ENCODE assay signal across 20 cellular contexts in the genomic region with DNA sequence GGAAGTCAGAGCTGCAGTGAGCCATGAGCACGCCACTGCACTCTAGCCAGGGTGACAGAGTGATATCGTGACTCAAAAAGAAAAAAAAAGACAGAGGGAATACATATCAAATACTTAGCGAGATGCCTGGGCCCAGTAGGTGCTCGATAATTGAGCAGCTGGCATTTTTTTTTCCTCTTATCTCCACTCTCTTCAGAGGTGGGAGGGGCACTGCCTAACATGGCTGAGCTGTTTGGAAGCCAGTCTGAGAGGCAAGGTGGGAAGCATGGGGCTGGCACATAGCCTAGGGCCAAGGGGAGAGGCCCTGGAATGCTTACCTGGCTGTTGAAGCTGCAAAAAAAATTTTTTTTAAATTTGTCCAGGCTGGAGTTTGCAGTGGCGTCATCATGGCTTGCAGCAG. TPM values are rescaled to one million over a fixed set of nuclear protein-coding genes. Genes with fewer than 3 reads are reported as not detected.
DNase-seq lines count a peak whose midpoint lies in the region; ATAC-seq, FAIRE-seq and TF ChIP-seq lines count a peak whose summit lies in the region.
"Had no signal": no experiment of that assay in that cellular context is flagged by ENCODE, and none has a peak within 500 bp of the region (broad histone marks: within the 10 kb centered on the region; RNA-seq: fewer than 3 reads in every experiment).

No MANE protein-coding gene starts in this region.

- no peak for FAIRE-seq in H1 (lab: Jason Lieb, UNC)
- FAIRE-seq: K562 had no signal

- H2BK15ac ChIP-seq in H1 (ENCODE audit: low read length): no peak overlapping the region

- H2BK12ac ChIP-seq in H1 (ENCODE audit: low read depth, low read length): no peak overlapping the region

- POLR2A ChIA-PET in activated CD8-positive, alpha-beta T cell treated with anti-CD3 and anti-CD28 coated beads, Interleukin-2, amount 10 ng/mL, durations not matched to agents 7 days and 5 days (lab: Charles Lee): interaction anchor here (0.7 kb wide), 1 partner anchor 19 kb away, joined by 4 read pairs; no protein-coding TSS in a partner anchor
- POLR2A ChIA-PET in activated CD8-positive, alpha-beta T cell treated with anti-CD3 and anti-CD28 coated beads for 36 hours (lab: Charles Lee): interaction anchor here (0.7 to 1.2 kb wide), 2 partner anchors 12 to 52 kb away, joined by 3 read pairs; no protein-coding TSS in a partner anchor
- POLR2A ChIA-PET in H1 (lab: Charles Lee; ENCODE audit: partially characterized antibody): interaction anchor here (0.6 kb wide), 1 partner anchor 124 kb away, joined by 3 read pairs; no protein-coding TSS in a partner anchor

- no peak overlapping the region for H2BK5ac ChIP-seq in H1 (ENCODE audit: low read depth, low read length)

- H3K4me1 Mint-ChIP-seq in activated CD8-positive, alpha-beta T cell treated with anti-CD3 and anti-CD28 coated beads, Interleukin-2, amount 10 ng/mL, durations not matched to agents 7 days and 5 days (ENCODE audit: low read depth): peaks cover 61% of the 10 kb centered on the region
- peaks cover 35% of the 10 kb centered on the region for H3K4me1 Mint-ChIP-seq in activated CD8-positive, alpha-beta T cell treated with anti-CD3 and anti-CD28 coated beads for 36 hours (ENCODE audit: low read depth)
- H3K4me1 Mint-ChIP-seq in nephron progenitor cell: peaks cover 41% of the 10 kb centered on the region

- no peak for DNase-seq in activated CD8-positive, alpha-beta T cell treated with anti-CD3 and anti-CD28 coated beads, Interleukin-2, amount 10 ng/mL, durations not matched to agents 7 days and 5 days
- no peak for DNase-seq in activated CD8-positive, alpha-beta T cell treated with anti-CD3 and anti-CD28 coated beads for 36 hours
- DNase-seq in NCI-H2029 (lab: John Stamatoyannopoulos, UW) (peak; percentile 47), H1 (ENCODE audit: low read depth in 1 of 2, low spot score in 2 of 2) (no peak), nephron progenitor cell (no peak), nucleus accumbens (lab: John Stamatoyannopoulos, UW) (no peak), HK-2 (ENCODE audit: unreplicated experiment) (no peak), NCI-H345 (lab: John Stamatoyannopoulos, UW) (no peak)
- DNase-seq: ACHN; activated CD4-positive, alpha-beta T cell treated with anti-CD3 and anti-CD28 coated beads for 4 hours; DND-41; NCI-H1092 treated with DMSO at 0.1 percent for 48 hours; NCI-H446 treated with DMSO at 0.1 percent for 48 hours; stimulated activated naive CD4-positive, alpha-beta T cell treated with Interleukin-2 at 50 U/mL for 16 hours; uterus had no signal

- intact Hi-C loops in activated CD8-positive, alpha-beta T cell treated with anti-CD3 and anti-CD28 coated beads for 36 hours (cut with micrococcal nuclease): no loop called here

- no peaks in the 10 kb centered on the region for H3K9me3 Mint-ChIP-seq in activated CD8-positive, alpha-beta T cell treated with anti-CD3 and anti-CD28 coated beads, Interleukin-2, amount 10 ng/mL, durations not matched to agents 7 days and 5 days (ENCODE audit: insufficient read depth)
- H3K9me3 Mint-ChIP-seq in activated CD8-positive, alpha-beta T cell treated with anti-CD3 and anti-CD28 coated beads for 36 hours: no peaks in the 10 kb centered on the region
- no peaks in the 10 kb centered on the region for H3K9me3 Mint-ChIP-seq in nephron progenitor cell
- H3K9me3 Mint-ChIP-seq: activated naive CD4-positive, alpha-beta T cell treated with anti-CD3 and anti-CD28 coated beads, Interleukin-2, amount 50 U/mL, for 72 hours; dendritic cell treated with granulocyte-macrophage colony-stimulating factor and Interleukin-4, amounts not matched to agents 40 ng/mL and 50 ng/mL, for 4 days had no signal

- no peaks in the 10 kb centered on the region for H3K23me2 ChIP-seq in H1 (ENCODE audit: low read depth, low read length)

- H2BK120ac ChIP-seq in H1 (replicated peaks; ENCODE audit: low read depth, low read length): no peak overlapping the region

- H3K4ac ChIP-seq in H1 (replicated peaks; ENCODE audit: insufficient read length, low read depth, low read length): no peak overlapping the region

- no peaks in the 10 kb centered on the region for H3K36me3 ChIP-seq in H1 (ENCODE audit: control insufficient read depth in 2 of 4, insufficient read depth in 4 of 4, low read length in 3 of 4)
- H3K36me3 ChIP-seq: right atrium auricular region, uterus had no signal

- H3K9me3 ChIP-seq in H1 (ENCODE audit: insufficient read depth in 2 of 2, low read depth in 1 of 2, low read length in 1 of 2): no peaks in the 10 kb centered on the region
- H3K9me3 ChIP-seq: right atrium auricular region, uterus had no signal

- H3K4me3 Mint-ChIP-seq in activated CD8-positive, alpha-beta T cell treated with anti-CD3 and anti-CD28 coated beads, Interleukin-2, amount 10 ng/mL, durations not matched to agents 7 days and 5 days: no peak overlapping the region
- H3K4me3 Mint-ChIP-seq in activated CD8-positive, alpha-beta T cell treated with anti-CD3 and anti-CD28 coated beads for 36 hours: no peak overlapping the region
- no peak overlapping the region for H3K4me3 Mint-ChIP-seq in nephron progenitor cell
- H3K4me3 Mint-ChIP-seq: brain; dendritic cell treated with granulocyte-macrophage colony-stimulating factor and Interleukin-4, amounts not matched to agents 40 ng/mL and 50 ng/mL, for 4 days had no signal

- 94% methylated on average over 5 of the region's 5 CpGs; no CpG with 5 or more reads in 1 of the 2 experiments for WGBS in H1 (ENCODE audit: extremely low coverage in 1 of 2, insufficient coverage in 1 of 2, insufficient read length in 1 of 2, insufficient replicate concordance in 2 of 2, low coverage in 1 of 2, low lambda C conversion rate in 2 of 2, missing lambda C conversion rate in 1 of 2), 2 experiments

- TF ChIP-seq RAD21 in H1 (IDR thresholded peaks at IDR 0.05 in 1 of 2, conservative IDR thresholded peaks at IDR 0.05 in 1 of 2; ENCODE audit: low read depth in 2 of 2, low read length in 2 of 2): no peak

- no peak overlapping the region for H3K23ac ChIP-seq in H1 (ENCODE audit: insufficient read length)

- H2AK5ac ChIP-seq in H1 (ENCODE audit: low read depth, low read length): no peak overlapping the region; the same call in 1 of the 2 replicates

- H4K91ac ChIP-seq in H1 (replicated peaks; ENCODE audit: insufficient read length, low read length): no peak overlapping the region

- peaks cover 2 to 16% (median 7%) of the 10 kb centered on the region in 4 experiments for H3K4me1 ChIP-seq in H1 (replicated peaks in 1 of 4; ENCODE audit: control insufficient read depth in 3 of 4, insufficient read depth in 4 of 4, low read length in 3 of 4)

- H3K36me3 Mint-ChIP-seq in activated CD8-positive, alpha-beta T cell treated with anti-CD3 and anti-CD28 coated beads, Interleukin-2, amount 10 ng/mL, durations not matched to agents 7 days and 5 days (ENCODE audit: low read depth): peaks cover 22% of the 10 kb centered on the region
- H3K36me3 Mint-ChIP-seq in activated CD8-positive, alpha-beta T cell treated with anti-CD3 and anti-CD28 coated beads for 36 hours (ENCODE audit: low read depth): peaks cover 10% of the 10 kb centered on the region
- peaks cover 23% of the 10 kb centered on the region for H3K36me3 Mint-ChIP-seq in nephron progenitor cell (ENCODE audit: low read depth)
- H3K36me3 Mint-ChIP-seq: activated naive CD4-positive, alpha-beta T cell treated with anti-CD3 and anti-CD28 coated beads, Interleukin-2, amount 50 U/mL, for 72 hours had no signal

- no peak overlapping the region for H3K9ac ChIP-seq in H1 (replicated peaks in 1 of 4; ENCODE audit: extremely low read depth in 1 of 4, low read depth in 3 of 4, low read length in 3 of 4)

- no peak overlapping the region for H3K56ac ChIP-seq in H1 (replicated peaks; ENCODE audit: insufficient read length, low read depth, low read length)

- no peak for TF ChIP-seq CTCF in activated CD8-positive, alpha-beta T cell treated with anti-CD3 and anti-CD28 coated beads for 36 hours (IDR thresholded peaks at IDR 0.05)
- TF ChIP-seq CTCF in H1 (IDR thresholded peaks at IDR 0.05; ENCODE audit: control extremely low read depth in 1 of 3, insufficient read depth in 1 of 3, low read depth in 1 of 3, low read length in 3 of 3) (no peak), nephron progenitor cell (IDR thresholded peaks at IDR 0.05) (no peak)

- H3K4me2 ChIP-seq in H1 (ENCODE audit: insufficient read depth in 1 of 2, low read depth in 2 of 2, low read length in 2 of 2): no peak overlapping the region

- CTCF ChIA-PET in activated CD8-positive, alpha-beta T cell treated with anti-CD3 and anti-CD28 coated beads, Interleukin-2, amount 10 ng/mL, durations not matched to agents 7 days and 5 days (lab: Charles Lee): interaction anchor here (0.7 to 10.9 kb wide), 4 partner anchors 20 to 498 kb away, joined by 3 to 89 read pairs (median 36); a partner anchor contains a TSS
- CTCF ChIA-PET in activated CD8-positive, alpha-beta T cell treated with anti-CD3 and anti-CD28 coated beads for 36 hours (lab: Charles Lee): interaction anchor here (0.6 to 3.4 kb wide), 3 partner anchors 35 to 183 kb away, joined by 3 to 13 read pairs (median 3); no protein-coding TSS in a partner anchor
- CTCF ChIA-PET in H1 (lab: Charles Lee; ENCODE audit: partially characterized antibody): interaction anchor here (0.5 to 4.2 kb wide), 18 partner anchors 11 to 155 kb away, joined by 3 to 27 read pairs (median 5); no protein-coding TSS in a partner anchor

- H3K14ac ChIP-seq in H1 (ENCODE audit: insufficient read length): no peak overlapping the region

- no peak for TF ChIP-seq POLR2A in H1 (IDR thresholded peaks at IDR 0.05; ENCODE audit: control extremely low read depth in 1 of 2, low read depth in 2 of 2, low read length in 2 of 2)

- H4K8ac ChIP-seq in H1 (ENCODE audit: extremely low read depth, insufficient read depth, low read length): peak overlapping the region; percentile 66; the same call in 1 of the 2 replicates

- no peak overlapping the region for H2BK20ac ChIP-seq in H1 (ENCODE audit: low read length)

- H3K27me3 Mint-ChIP-seq in activated CD8-positive, alpha-beta T cell treated with anti-CD3 and anti-CD28 coated beads, Interleukin-2, amount 10 ng/mL, durations not matched to agents 7 days and 5 days (ENCODE audit: low read depth): no peaks in the 10 kb centered on the region
- no peaks in the 10 kb centered on the region for H3K27me3 Mint-ChIP-seq in activated CD8-positive, alpha-beta T cell treated with anti-CD3 and anti-CD28 coated beads for 36 hours
- H3K27me3 Mint-ChIP-seq in nephron progenitor cell (ENCODE audit: low read depth, poor library complexity): peaks cover 3% of the 10 kb centered on the region
- H3K27me3 Mint-ChIP-seq: brain had no signal

- no peak overlapping the region for H3K27ac ChIP-seq in H1 (ENCODE audit: low read depth, low read length)
- H3K27ac ChIP-seq: right atrium auricular region had no signal

- no peak overlapping the region for H3K18ac ChIP-seq in H1 (ENCODE audit: extremely low read depth, low read length)

- H3K27ac Mint-ChIP-seq in activated CD8-positive, alpha-beta T cell treated with anti-CD3 and anti-CD28 coated beads, Interleukin-2, amount 10 ng/mL, durations not matched to agents 7 days and 5 days: peak overlapping the region; percentile 61
- no peak overlapping the region for H3K27ac Mint-ChIP-seq in activated CD8-positive, alpha-beta T cell treated with anti-CD3 and anti-CD28 coated beads for 36 hours
- H3K27ac Mint-ChIP-seq in nephron progenitor cell: peak overlapping the region; percentile 21
- H3K27ac Mint-ChIP-seq: dendritic cell treated with granulocyte-macrophage colony-stimulating factor and Interleukin-4, amounts not matched to agents 40 ng/mL and 50 ng/mL, for 4 days had no signal

- no peak for TF ChIP-seq EP300 in H1 (IDR thresholded peaks at IDR 0.05; ENCODE audit: borderline replicate concordance in 1 of 2, low read depth in 2 of 2, low read length in 2 of 2)

- no peak overlapping the region for H4K5ac ChIP-seq in H1 (ENCODE audit: insufficient read length, low read depth, low read length)

- H2AFZ ChIP-seq in H1 (ENCODE audit: low read length): no peak overlapping the region

- H3K4me3 ChIP-seq in H1 (ENCODE audit: extremely low read depth in 1 of 4, insufficient read depth in 2 of 4, low read depth in 3 of 4, low read length in 4 of 4): no peak overlapping the region
- H3K4me3 ChIP-seq: K562, right atrium auricular region, uterus had no signal

- no peaks in the 10 kb centered on the region for H3K27me3 ChIP-seq in H1 (replicated peaks in 1 of 4; ENCODE audit: control insufficient read depth in 3 of 4, extremely low read depth in 1 of 4, insufficient read depth in 3 of 4, low read length in 3 of 4)
- H3K27me3 ChIP-seq: right atrium auricular region, uterus had no signal

- ATAC-seq in activated CD8-positive, alpha-beta T cell treated with anti-CD3 and anti-CD28 coated beads, Interleukin-2, amount 10 ng/mL, durations not matched to agents 7 days and 5 days: no peak
- no peak for ATAC-seq in activated CD8-positive, alpha-beta T cell treated with anti-CD3 and anti-CD28 coated beads for 36 hours
- ATAC-seq: activated naive CD4-positive, alpha-beta T cell treated with anti-CD3 and anti-CD28 coated beads, Interleukin-2, amount 50 U/mL, for 72 hours; K562 had no signal

- H4K20me1 ChIP-seq in H1 (replicated peaks in 1 of 2; ENCODE audit: control insufficient read depth in 1 of 2, insufficient read depth in 2 of 2, low read length in 2 of 2): peaks cover 0 to 8% of the 10 kb centered on the region in 2 experiments

- H3K79me2 ChIP-seq in H1 (ENCODE audit: control insufficient read depth in 1 of 2, insufficient read depth in 2 of 2, low read length in 2 of 2): no peaks in the 10 kb centered on the region

- H3K79me1 ChIP-seq in H1 (ENCODE audit: low read depth, low read length): no peaks in the 10 kb centered on the region

RNA-seq across cellular contexts. Expression of a gene that starts 38.4 kb away (rescaled TPM):
- total RNA-seq in activated CD8-positive, alpha-beta T cell treated with anti-CD3 and anti-CD28 coated beads, Interleukin-2, amount 10 ng/mL, durations not matched to agents 7 days and 5 days: 10 to 100 TPM; 66.8 to 70.8 TPM
- 10 to 100 TPM; 35.1 TPM for total RNA-seq in activated CD8-positive, alpha-beta T cell treated with anti-CD3 and anti-CD28 coated beads for 36 hours
- total RNA-seq in H1 (2021; fragmentation: NEBNext Ultra II Directional; extraction: Animal tissue kit (Norgen Biotek cat#: 25700)): 0.09 and 0.19 TPM in 2 replicates
- 0.06 and 0.11 TPM in 2 replicates for polyA plus RNA-seq in H1 (2011; rRNA removed)
- 0.09 TPM for polyA plus RNA-seq in H1 (2011; cell fraction: cytosol; rRNA removed)
- 0.20 TPM for polyA plus RNA-seq in H1 (2011; cell fraction: nucleus; rRNA removed)
- 0.09 to 0.24 TPM (median 0.20 TPM) in 4 replicates for polyA plus RNA-seq in H1 (2012, experiment 1 of 2)
- 0.20 TPM for polyA plus RNA-seq in H1 (2012, experiment 2 of 2)
- 0.02 TPM for polyA plus RNA-seq in H1 (2013, experiment 1 of 2)
- polyA plus RNA-seq in H1 (2013, experiment 2 of 2): 0.11 TPM
- polyA minus RNA-seq in H1 (2011; rRNA and poly(A)+ RNA removed): 0.22 TPM in 1 of 2 replicates, not detected in the other
- polyA minus RNA-seq in H1 (2011; cell fraction: cytosol; rRNA and poly(A)+ RNA removed): not detected
- polyA minus RNA-seq in H1 (2011; cell fraction: nucleus; rRNA and poly(A)+ RNA removed): 0.30 TPM

RNA-seq across cellular contexts. Expression of a gene that starts 51.5 kb away (rescaled TPM):
- 10 to 100 TPM; 34.9 to 40.1 TPM for total RNA-seq in activated CD8-positive, alpha-beta T cell treated with anti-CD3 and anti-CD28 coated beads, Interleukin-2, amount 10 ng/mL, durations not matched to agents 7 days and 5 days
- total RNA-seq in activated CD8-positive, alpha-beta T cell treated with anti-CD3 and anti-CD28 coated beads for 36 hours: 10 to 100 TPM; 28.0 to 28.5 TPM
- 14.9 and 15.3 TPM in 2 replicates for total RNA-seq in H1 (2021; fragmentation: NEBNext Ultra II Directional; extraction: Animal tissue kit (Norgen Biotek cat#: 25700))
- polyA plus RNA-seq in H1 (2011; rRNA removed): 34.5 and 37.0 TPM in 2 replicates
- 24.4 TPM for polyA plus RNA-seq in H1 (2011; cell fraction: cytosol; rRNA removed)
- 22.7 TPM for polyA plus RNA-seq in H1 (2011; cell fraction: nucleus; rRNA removed)
- polyA plus RNA-seq in H1 (2012, experiment 1 of 2): 17.7 to 21.4 TPM (median 18.6 TPM) in 4 replicates
- polyA plus RNA-seq in H1 (2012, experiment 2 of 2): 42.5 TPM
- 23.4 TPM for polyA plus RNA-seq in H1 (2013, experiment 1 of 2)
- 23.8 TPM for polyA plus RNA-seq in H1 (2013, experiment 2 of 2)
- 18.9 TPM in 2 replicates for polyA minus RNA-seq in H1 (2011; rRNA and poly(A)+ RNA removed)
- 7.5 TPM for polyA minus RNA-seq in H1 (2011; cell fraction: cytosol; rRNA and poly(A)+ RNA removed)
- polyA minus RNA-seq in H1 (2011; cell fraction: nucleus; rRNA and poly(A)+ RNA removed): 5.2 TPM

Comparison
In these comparisons a context has a peak if more than half of its experiments do, and no peak if none do; other contexts are left out.
1. RNA of a gene that starts 38.4 kb away (total RNA-seq): 66.8 to 70.8 TPM in activated CD8-positive, alpha-beta T cell treated with anti-CD3 and anti-CD28 coated beads, Interleukin-2, amount 10 ng/mL, durations not matched to agents 7 days and 5 days and 35.1 TPM in activated CD8-positive, alpha-beta T cell treated with anti-CD3 and anti-CD28 coated beads for 36 hours; 0.09 to 0.19 TPM in H1; every median in the first group is over 10 times any median in the second.